In the genomic region with DNA sequence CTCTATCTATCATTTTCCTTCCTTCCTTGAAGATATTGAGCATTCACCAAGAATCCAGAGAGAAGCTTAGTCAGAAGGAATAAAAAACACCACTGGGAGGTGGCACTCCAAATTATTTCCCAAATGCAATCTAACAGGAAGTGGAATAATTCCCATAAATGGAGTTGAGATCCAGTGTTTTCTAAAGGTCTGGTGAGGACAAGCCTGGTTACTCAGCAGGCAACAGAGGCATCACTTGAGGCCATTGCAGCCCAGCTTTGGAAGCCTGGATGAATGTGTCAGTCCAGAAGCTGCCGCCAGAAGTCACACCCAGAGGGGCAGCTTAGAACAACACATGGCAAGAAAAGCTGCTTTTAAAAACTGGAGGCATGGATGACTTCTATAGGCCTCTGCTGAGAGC, we compare ENCODE assay signal across 17 cellular contexts.
DNase-seq lines count a peak whose midpoint lies in the region; ATAC-seq, FAIRE-seq and TF ChIP-seq lines count a peak whose summit lies in the region.
"Had no signal": no experiment of that assay in that cellular context is flagged by ENCODE, and none has a peak within 500 bp of the region (broad histone marks: within the 10 kb centered on the region; RNA-seq: fewer than 3 reads in every experiment).

No MANE protein-coding gene starts in this region.

- no peaks in the 10 kb centered on the region for H3K27me3 ChIP-seq in liver (ENCODE audit: control insufficient read depth in 4 of 4, insufficient read depth in 4 of 4, low read length in 3 of 4)
- peaks cover 4 to 21% of the 10 kb centered on the region in 2 experiments; a peak in 3 of 5 replicates for H3K27me3 ChIP-seq in HepG2 (ENCODE audit: control insufficient read depth in 1 of 2, insufficient read depth in 2 of 2, low read length in 2 of 2)
- H3K27me3 ChIP-seq in esophagus muscularis mucosa, result no peaks in the 10 kb centered on the region
- H3K27me3 ChIP-seq: SJCRH30, uterus had no signal

- no peak overlapping the region for H3K4me3 ChIP-seq in liver (ENCODE audit: low read depth in 1 of 3, low read length in 3 of 3)
- H3K4me3 ChIP-seq in HepG2 (replicated peaks in 1 of 3; ENCODE audit: insufficient read depth in 1 of 3, low read depth in 2 of 3, low read length in 3 of 3), result no peak overlapping the region
- no peak overlapping the region for H3K4me3 ChIP-seq in kidney (ENCODE audit: low read length in 2 of 2)
- no peak overlapping the region for H3K4me3 ChIP-seq in esophagus muscularis mucosa
- H3K4me3 ChIP-seq: SJCRH30, uterus had no signal

- no peak overlapping the region for H2AFZ ChIP-seq in HepG2 (ENCODE audit: low read length)
- H2AFZ ChIP-seq: parathyroid adenoma had no signal

- H3K27ac ChIP-seq in liver (ENCODE audit: low read depth in 1 of 2, low read length in 2 of 2) (peak overlapping the region in 1 of 2 donors; percentile 25), HepG2 (ENCODE audit: extremely low read length, insufficient read depth, low read length) (no peak overlapping the region), kidney (ENCODE audit: low read depth in 2 of 2, low read length in 2 of 2) (no peak overlapping the region), esophagus muscularis mucosa (replicated peaks in 1 of 4) (no peak overlapping the region)
- H3K27ac ChIP-seq: parathyroid adenoma, SJCRH30, uterus had no signal

- ATAC-seq in HepG2 (no peak), GM19463 (IDR thresholded peaks at IDR 0.05; ENCODE audit: unreplicated experiment) (no peak)
- ATAC-seq: HCT116 had no signal

- no peaks in the 10 kb centered on the region for H3K9me3 ChIP-seq in liver (ENCODE audit: control insufficient read depth in 4 of 4, low read length in 3 of 4)
- no peaks in the 10 kb centered on the region for H3K9me3 ChIP-seq in HepG2 (ENCODE audit: low read length)
- H3K9me3 ChIP-seq in kidney (ENCODE audit: control insufficient read depth in 1 of 2, low read length in 2 of 2), result no peaks in the 10 kb centered on the region
- no peaks in the 10 kb centered on the region for H3K9me3 ChIP-seq in esophagus muscularis mucosa
- H3K9me3 ChIP-seq: SJCRH30, uterus had no signal

- no peaks in the 10 kb centered on the region for H3K36me3 ChIP-seq in liver (ENCODE audit: control insufficient read depth in 4 of 4, insufficient read depth in 3 of 4, low read depth in 1 of 4, low read length in 3 of 4)
- no peaks in the 10 kb centered on the region for H3K36me3 ChIP-seq in HepG2 (replicated peaks in 1 of 2; ENCODE audit: control insufficient read depth in 1 of 2, insufficient read depth in 2 of 2, low read length in 2 of 2)
- H3K36me3 ChIP-seq in kidney (ENCODE audit: control insufficient read depth in 1 of 2, insufficient read depth in 2 of 2, low read length in 2 of 2), result no peaks in the 10 kb centered on the region
- H3K36me3 ChIP-seq in esophagus muscularis mucosa, result no peaks in the 10 kb centered on the region
- H3K36me3 ChIP-seq: SJCRH30, uterus had no signal

- CTCF ChIA-PET in HepG2 (lab: Yijun Ruan, JAX; ENCODE audit: low intra/inter-chr PET ratio, low total read pairs), result no interaction called here

- TF ChIP-seq CTCF in liver (IDR thresholded peaks at IDR 0.05; ENCODE audit: low read depth, low read length, missing input control) (no peak), HepG2 (CRISPR knock-in tag; IDR thresholded peaks at IDR 0.05) (no peak), kidney (IDR thresholded peaks at IDR 0.05; ENCODE audit: borderline replicate concordance, extremely low read depth, insufficient read depth) (no peak), esophagus muscularis mucosa (IDR thresholded peaks at IDR 0.05) (no peak)

- TF ChIP-seq EP300 in HepG2 (IDR thresholded peaks at IDR 0.05; ENCODE audit: low read depth in 2 of 2, low read length in 2 of 2) (no peak), HepG2 (CRISPR knock-in tag; IDR thresholded peaks at IDR 0.05; ENCODE audit: borderline replicate concordance) (no peak), esophagus muscularis mucosa (IDR thresholded peaks at IDR 0.05) (no peak)

- in situ Hi-C loops in HepG2 (cut with HindIII; ENCODE audit: extremely low pct_ligation_motif_present, low pct_unique_long_range_greater_than_20kb), result no loop called here

- TF ChIP-seq RAD21 in liver (IDR thresholded peaks at IDR 0.05) (peak; percentile 22 to 26), HepG2 (CRISPR knock-in tag; IDR thresholded peaks at IDR 0.05) (no peak)

- H3K4me1 ChIP-seq in liver (ENCODE audit: control insufficient read depth in 4 of 4, insufficient read depth in 4 of 4, low read length in 3 of 4) (no peaks in the 10 kb centered on the region), HepG2 (ENCODE audit: insufficient read depth, low read length) (no peaks in the 10 kb centered on the region), kidney (ENCODE audit: control insufficient read depth in 1 of 2, insufficient read depth in 1 of 2, low read depth in 1 of 2, low read length in 2 of 2) (peaks cover 0 to 6% of the 10 kb centered on the region in 2 donors), esophagus muscularis mucosa (peaks cover 14 to 22% (median 16%) of the 10 kb centered on the region in 4 donors)
- H3K4me1 ChIP-seq: parathyroid adenoma, SJCRH30, uterus had no signal

- no peaks in the 10 kb centered on the region for H3K79me2 ChIP-seq in HepG2 (ENCODE audit: insufficient read depth, low read length)
- H3K79me2 ChIP-seq: parathyroid adenoma had no signal

- H3K4me2 ChIP-seq in HepG2 (ENCODE audit: low read depth, low read length), result no peak overlapping the region

- POLR2A ChIA-PET in HepG2 (lab: Yijun Ruan, JAX), result no interaction called here

- no peaks in the 10 kb centered on the region for H4K20me1 ChIP-seq in HepG2 (ENCODE audit: insufficient read depth, low read length)

- TF ChIP-seq POLR2A in HepG2 (IDR thresholded peaks at IDR 0.05; ENCODE audit: insufficient read depth in 1 of 2, low read depth in 2 of 2, low read length in 2 of 2), result no peak
- no peak for TF ChIP-seq POLR2A in esophagus muscularis mucosa (IDR thresholded peaks at IDR 0.05; ENCODE audit: low read depth)

- BruUV-seq in HepG2 (replicated peaks; lab: Mats Ljungman, UMichigan), result no TSS peak

- 82% methylated on average over 1 of the region's 1 CpG for WGBS in liver
- WGBS in HepG2 (ENCODE audit: low lambda C conversion rate), result 0% methylated on average over 1 of the region's 1 CpG
- 92% methylated on average over 1 of the region's 1 CpG for WGBS in esophagus muscularis mucosa

- H3K9ac ChIP-seq in liver (ENCODE audit: low read depth in 1 of 2, low read length in 2 of 2) (no peak overlapping the region), HepG2 (ENCODE audit: insufficient read depth, low read depth, low read length) (no peak overlapping the region), kidney (ENCODE audit: low read length in 2 of 2) (no peak overlapping the region)
- H3K9ac ChIP-seq: parathyroid adenoma had no signal

- intact Hi-C loops in HepG2 (cut with micrococcal nuclease; ENCODE audit: unreplicated experiment), result no loop called here
- intact Hi-C loops in kidney (cut with DNase I), result no loop called here
- intact Hi-C loops in esophagus muscularis mucosa (cut with DNase I), result no loop called here

- no peak for DNase-seq in HepG2 (ENCODE audit: low spot score)
- DNase-seq in dedifferentiated amniotic fluid mesenchymal stem cell (ENCODE audit: extremely low spot score), result peak; percentile 43
- DNase-seq in kidney, result peak; percentile 76
- no peak for DNase-seq in esophagus muscularis mucosa (ENCODE audit: extremely low spot score)
- no peak for DNase-seq in effector CD4-positive, alpha-beta T cell
- no peak for DNase-seq in LoVo (ENCODE audit: low spot score)
- DNase-seq: ACHN; activated CD4-positive, alpha-beta T cell treated with anti-CD3 and anti-CD28 coated beads for 1 hour; Karpas-422; NCI-H345; SJCRH30; uterus had no signal

- FAIRE-seq in HepG2 (lab: Jason Lieb, UNC) (no peak), kidney (lab: Jason Lieb, UNC) (no peak)
- FAIRE-seq: G401.6 had no signal

TF ChIP-seq in liver, 16 proteins besides CTCF, POLR2A, EP300 and RAD21:
- TF ChIP-seq RXRA (IDR thresholded peaks at IDR 0.05), result peak; percentile 16 to 51
- no peak for TF ChIP-seq SP1 (IDR thresholded peaks at IDR 0.05)

TF ChIP-seq in HepG2, 621 proteins besides CTCF, POLR2A, EP300 and RAD21 (continues in another document):
- TF ChIP-seq, protein P1, sequence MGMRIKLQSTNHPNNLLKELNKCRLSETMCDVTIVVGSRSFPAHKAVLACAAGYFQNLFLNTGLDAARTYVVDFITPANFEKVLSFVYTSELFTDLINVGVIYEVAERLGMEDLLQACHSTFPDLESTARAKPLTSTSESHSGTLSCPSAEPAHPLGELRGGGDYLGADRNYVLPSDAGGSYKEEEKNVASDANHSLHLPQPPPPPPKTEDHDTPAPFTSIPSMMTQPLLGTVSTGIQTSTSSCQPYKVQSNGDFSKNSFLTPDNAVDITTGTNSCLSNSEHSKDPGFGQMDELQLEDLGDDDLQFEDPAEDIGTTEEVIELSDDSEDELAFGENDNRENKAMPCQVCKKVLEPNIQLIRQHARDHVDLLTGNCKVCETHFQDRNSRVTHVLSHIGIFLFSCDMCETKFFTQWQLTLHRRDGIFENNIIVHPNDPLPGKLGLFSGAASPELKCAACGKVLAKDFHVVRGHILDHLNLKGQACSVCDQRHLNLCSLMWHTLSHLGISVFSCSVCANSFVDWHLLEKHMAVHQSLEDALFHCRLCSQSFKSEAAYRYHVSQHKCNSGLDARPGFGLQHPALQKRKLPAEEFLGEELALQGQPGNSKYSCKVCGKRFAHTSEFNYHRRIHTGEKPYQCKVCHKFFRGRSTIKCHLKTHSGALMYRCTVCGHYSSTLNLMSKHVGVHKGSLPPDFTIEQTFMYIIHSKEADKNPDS (CRISPR knock-in tag; IDR thresholded peaks at IDR 0.05), result no peak
- no peak for TF ChIP-seq MAFF (IDR thresholded peaks at IDR 0.05; ENCODE audit: low read depth, low read length)
- TF ChIP-seq NFIC (IDR thresholded peaks at IDR 0.05; ENCODE audit: low read length), result no peak

Comparison
In these comparisons a context has a peak if more than half of its experiments do, and no peak if none do; other contexts are left out.
1. DNase-seq: peak in dedifferentiated amniotic fluid mesenchymal stem cell (single experiment) and kidney (single experiment); none in HepG2 (single experiment), esophagus muscularis mucosa (single experiment), effector CD4-positive, alpha-beta T cell (single experiment) and LoVo (single experiment).